ENCODE assay signal across 19 cellular contexts in the genomic region with DNA sequence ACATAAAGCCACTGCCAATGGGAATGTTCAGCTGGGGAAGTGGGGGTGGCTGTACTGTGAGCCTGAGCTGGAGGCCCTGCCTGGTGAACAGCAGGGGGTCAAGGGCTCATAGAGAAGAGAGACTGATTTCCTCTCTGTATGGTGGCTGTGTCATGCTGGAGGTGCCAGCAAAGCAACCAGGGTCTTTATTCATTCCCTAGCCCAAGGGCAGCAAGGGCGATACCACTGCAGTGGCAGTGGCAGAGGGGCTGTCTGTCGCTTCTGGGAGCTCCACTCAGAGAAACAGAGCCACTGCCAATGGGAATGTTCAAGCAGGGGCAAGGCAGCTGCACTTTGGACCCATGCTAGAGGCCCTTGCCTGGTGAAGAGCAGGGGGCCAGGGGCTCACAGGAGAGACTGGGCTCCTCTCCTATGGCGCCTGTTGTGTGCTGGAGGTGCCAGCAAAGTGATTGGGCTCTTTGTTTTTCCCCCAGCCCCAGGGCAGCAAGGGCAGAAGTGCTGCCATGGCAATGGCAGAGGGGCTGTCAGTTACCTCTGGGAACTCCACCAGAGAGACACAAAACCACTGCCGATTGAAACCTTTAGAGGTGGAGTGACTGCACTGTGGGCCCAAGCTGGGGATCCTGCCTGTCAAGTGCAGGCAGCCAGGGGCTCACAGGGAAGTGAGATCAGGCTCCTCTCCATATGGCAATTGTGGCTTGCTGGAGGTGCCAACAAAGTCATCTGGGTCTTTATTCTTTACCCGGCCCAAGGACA.
A peak's percentile ranks its signal among the peaks of the same experiment; 100 is the strongest.
DNase-seq lines count a peak whose midpoint lies in the region; ATAC-seq and TF ChIP-seq lines count a peak whose summit lies in the region.
"Had no signal": no experiment of that assay in that cellular context is flagged by ENCODE, and none has a peak within 500 bp of the region (broad histone marks: within the 10 kb centered on the region; RNA-seq: fewer than 3 reads in every experiment).

No MANE protein-coding gene starts in this region.

- H3K4me1 ChIP-seq in OCI-LY3 (ENCODE audit: low read length): peaks cover 15% of the 10 kb centered on the region
- H3K4me1 ChIP-seq in neuronal stem cell (ENCODE audit: control insufficient read depth in 2 of 2, insufficient read depth in 1 of 2, low read depth in 1 of 2, low read length in 2 of 2): no peaks in the 10 kb centered on the region
- H3K4me1 ChIP-seq: BLaER1 treated with 17β-estradiol and CSF1 and Interleukin-3, amounts not matched to agents 10 nM and 100 nM; Caco-2; SJSA1 had no signal

- no CpG with 5 or more reads among the region's 5 CpGs for WGBS in neuronal stem cell (ENCODE audit: extremely low coverage in 2 of 2, insufficient read length in 2 of 2, insufficient replicate concordance in 1 of 2), 2 donors

- H3K9me3 ChIP-seq in OCI-LY3 (ENCODE audit: insufficient read depth, low read length) (no peaks in the 10 kb centered on the region), neuronal stem cell (replicated peaks in 1 of 2; ENCODE audit: control insufficient read depth in 2 of 2, insufficient read depth in 1 of 2, low read depth in 1 of 2, low read length in 2 of 2) (no peaks in the 10 kb centered on the region)
- H3K9me3 ChIP-seq: Caco-2, SJSA1 had no signal

- H3K14ac ChIP-seq in neuronal stem cell (ENCODE audit: low read length): no peak overlapping the region

- no peak overlapping the region for H3K4ac ChIP-seq in neuronal stem cell (ENCODE audit: low read length)

- H3K4me2 ChIP-seq in OCI-LY3 (ENCODE audit: low read length) (0 out of 2 replicates have a peak overlapping the region, but pooled peaks have one; percentile 42), neuronal stem cell (ENCODE audit: insufficient read depth, low read length, poor library complexity, severe bottlenecking) (no peak overlapping the region)
- H3K4me2 ChIP-seq: BLaER1 treated with 17β-estradiol and CSF1 and Interleukin-3, amounts not matched to agents 10 nM and 100 nM had no signal

- no peaks in the 10 kb centered on the region for H3K79me1 ChIP-seq in neuronal stem cell (ENCODE audit: low read depth, low read length)

- peak overlapping the region; percentile 41 for H3K27ac ChIP-seq in OCI-LY3 (ENCODE audit: low read length)
- no peak overlapping the region for H3K27ac ChIP-seq in neuronal stem cell (replicated peaks; ENCODE audit: low read length)
- H3K27ac ChIP-seq: 22Rv1; BLaER1 treated with 17β-estradiol and CSF1 and Interleukin-3, amounts not matched to agents 10 nM and 100 nM; SJSA1 had no signal

- H2AK5ac ChIP-seq in neuronal stem cell (ENCODE audit: low read depth, low read length): no peak overlapping the region

- H3K23ac ChIP-seq in neuronal stem cell (ENCODE audit: low read depth, low read length, poor library complexity): peak overlapping the region; percentile 55

- H3K79me2 ChIP-seq in OCI-LY3 (ENCODE audit: low read length): no peaks in the 10 kb centered on the region

- H2BK12ac ChIP-seq in neuronal stem cell (ENCODE audit: low read length): no peak overlapping the region

- H4K8ac ChIP-seq in neuronal stem cell (ENCODE audit: low read depth, low read length): peak overlapping the region; percentile 19

- H3K27me3 ChIP-seq in OCI-LY3 (ENCODE audit: low read depth, low read length): no peaks in the 10 kb centered on the region
- H3K27me3 ChIP-seq in neuronal stem cell (ENCODE audit: control insufficient read depth in 3 of 3, insufficient read depth in 3 of 3, low read depth in 1 of 3, low read length in 3 of 3): no peaks in the 10 kb centered on the region
- H3K27me3 ChIP-seq: BLaER1 treated with 17β-estradiol and CSF1 and Interleukin-3, amounts not matched to agents 10 nM and 100 nM; SJSA1 had no signal

- no peaks in the 10 kb centered on the region for H4K20me1 ChIP-seq in OCI-LY3 (ENCODE audit: insufficient read depth, low read length)
- H4K20me1 ChIP-seq: BLaER1 treated with 17β-estradiol and CSF1 and Interleukin-3, amounts not matched to agents 10 nM and 100 nM had no signal

- H3K9ac ChIP-seq in OCI-LY3 (ENCODE audit: low read length): peak overlapping the region; percentile 49; the same call in 1 of the 2 replicates
- H3K9ac ChIP-seq in neuronal stem cell (ENCODE audit: low read depth, low read length, poor library complexity): no peak overlapping the region
- H3K9ac ChIP-seq: BLaER1 treated with 17β-estradiol and CSF1 and Interleukin-3, amounts not matched to agents 10 nM and 100 nM had no signal

- no peak for TF ChIP-seq CTCF in OCI-LY3 (IDR thresholded peaks at IDR 0.05; ENCODE audit: low read depth, low read length)

- peak; percentile 15 for DNase-seq in DMS 273 (lab: John Stamatoyannopoulos, UW; ENCODE audit: unreplicated experiment)
- no peak for DNase-seq in DMS 273 treated with DMSO at 0.1 percent for 48 hours (lab: John Stamatoyannopoulos, UW)
- DNase-seq in neuronal stem cell (ENCODE audit: low spot score): no peak
- DNase-seq in 8988T: no peak
- no peak for DNase-seq in NCI-H2196 (lab: John Stamatoyannopoulos, UW; ENCODE audit: unreplicated experiment)
- DNase-seq in occipital lobe (lab: John Stamatoyannopoulos, UW): no peak
- DNase-seq: Caco-2; CD4-positive, alpha-beta memory T cell; GF-D8; NCI-H1092; NCI-H1436 treated with DMSO at 0.1 percent for 48 hours; NCI-H1930; NCI-H226 had no signal

- H2AFZ ChIP-seq in OCI-LY3 (ENCODE audit: low read depth, low read length): peak overlapping the region; percentile 72; the same call in 1 of the 2 replicates
- no peak overlapping the region for H2AFZ ChIP-seq in neuronal stem cell (ENCODE audit: low read length)

- H2BK120ac ChIP-seq in neuronal stem cell (ENCODE audit: low read depth, low read length): no peak overlapping the region

- H2BK5ac ChIP-seq in neuronal stem cell (ENCODE audit: low read length): peak overlapping the region; percentile 24

- H3K36me3 ChIP-seq in OCI-LY3 (replicated peaks; ENCODE audit: low read depth, low read length) (no peaks in the 10 kb centered on the region), neuronal stem cell (replicated peaks in 1 of 2; ENCODE audit: control insufficient read depth in 2 of 2, insufficient read depth in 2 of 2, low read length in 2 of 2) (no peaks in the 10 kb centered on the region)
- H3K36me3 ChIP-seq: BLaER1 treated with 17β-estradiol and CSF1 and Interleukin-3, amounts not matched to agents 10 nM and 100 nM; SJSA1 had no signal

- peak overlapping the region; percentile 14 for H4K91ac ChIP-seq in neuronal stem cell (ENCODE audit: low read depth, low read length, poor library complexity)

- H3K18ac ChIP-seq in neuronal stem cell (ENCODE audit: low read length): no peak overlapping the region

- peak; percentile 33 for ATAC-seq in HG02759 (IDR thresholded peaks at IDR 0.05; ENCODE audit: unreplicated experiment)
- ATAC-seq: Right ventricle myocardium inferior had no signal

- H3K4me3 ChIP-seq in OCI-LY3 (ENCODE audit: low read length): no peak overlapping the region
- no peak overlapping the region for H3K4me3 ChIP-seq in neuronal stem cell (ENCODE audit: low read length in 2 of 2)
- H3K4me3 ChIP-seq: BLaER1 treated with 17β-estradiol and CSF1 and Interleukin-3, amounts not matched to agents 10 nM and 100 nM; SJSA1 had no signal

- H2BK15ac ChIP-seq in neuronal stem cell (ENCODE audit: low read length): no peak overlapping the region
